In the genomic region with DNA sequence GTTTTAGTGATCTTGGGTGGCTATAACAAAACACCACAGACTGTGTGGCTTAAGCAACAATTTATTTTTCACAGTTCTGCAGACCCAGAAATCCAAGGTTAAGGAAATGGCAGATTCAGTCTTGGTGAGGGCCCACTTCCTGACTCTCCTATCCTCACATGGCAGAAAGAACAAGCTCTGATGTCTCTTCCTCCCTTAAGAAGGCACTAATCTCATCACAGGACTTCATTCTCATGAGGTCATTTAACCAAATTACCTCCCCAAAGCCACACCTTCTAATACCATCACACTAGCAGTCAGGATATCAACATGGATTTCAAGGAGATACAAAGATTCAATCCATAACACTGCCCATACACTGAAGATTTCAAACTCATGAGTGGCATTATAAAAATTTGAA, we compare ENCODE assay signal across 18 cellular contexts.
DNase-seq lines count a peak whose midpoint lies in the region; FAIRE-seq and TF ChIP-seq lines count a peak whose summit lies in the region.
"Had no signal": no experiment of that assay in that cellular context is flagged by ENCODE, and none has a peak within 500 bp of the region (broad histone marks: within the 10 kb centered on the region; RNA-seq: fewer than 3 reads in every experiment).

No MANE protein-coding gene starts in this region.

- H3K4me3 ChIP-seq in H1 (ENCODE audit: extremely low read depth in 1 of 4, insufficient read depth in 2 of 4, low read depth in 3 of 4, low read length in 4 of 4) (no peak overlapping the region), mesendoderm (ENCODE audit: low read length) (no peak overlapping the region)
- H3K4me3 ChIP-seq: GM23248, HAP-1 had no signal

- H3K23me2 ChIP-seq in H1 (ENCODE audit: low read depth, low read length) = no peaks in the 10 kb centered on the region

- H2BK15ac ChIP-seq in H1 (ENCODE audit: low read length) (no peak overlapping the region), mesendoderm (replicated peaks; ENCODE audit: low read depth) (no peak overlapping the region)

- FAIRE-seq in H1 (lab: Jason Lieb, UNC) = peak; percentile 71
- FAIRE-seq: G401.6, GM12892, GM19239, H54 had no signal

- no peaks in the 10 kb centered on the region for H3K9me3 ChIP-seq in H1 (ENCODE audit: insufficient read depth in 2 of 2, low read depth in 1 of 2, low read length in 1 of 2)
- H3K9me3 ChIP-seq: Caco-2, HAP-1 had no signal

- CTCF ChIA-PET in H1 (lab: Charles Lee; ENCODE audit: partially characterized antibody) = interaction anchor here (1.0 to 1.5 kb wide), 2 partner anchors 11 to 15 kb away, joined by 3 read pairs; no protein-coding TSS in a partner anchor

- H3K4me2 ChIP-seq in H1 (ENCODE audit: insufficient read depth in 1 of 2, low read depth in 2 of 2, low read length in 2 of 2) = no peak overlapping the region
- H3K4me2 ChIP-seq in mesendoderm (ENCODE audit: low read length) = no peak overlapping the region

- H2BK20ac ChIP-seq in H1 (ENCODE audit: low read length) = no peak overlapping the region

- TF ChIP-seq POLR2A in H1 (IDR thresholded peaks at IDR 0.05; ENCODE audit: control extremely low read depth in 1 of 2, low read depth in 2 of 2, low read length in 2 of 2) = no peak

- no peak for TF ChIP-seq CTCF in H1 (IDR thresholded peaks at IDR 0.05; ENCODE audit: control extremely low read depth in 1 of 3, insufficient read depth in 1 of 3, low read depth in 1 of 3, low read length in 3 of 3)

- H4K20me1 ChIP-seq in H1 (replicated peaks in 1 of 2; ENCODE audit: control insufficient read depth in 1 of 2, insufficient read depth in 2 of 2, low read length in 2 of 2) = peaks cover 0 to 7% of the 10 kb centered on the region in 2 experiments

- H2AK5ac ChIP-seq in H1 (ENCODE audit: low read depth, low read length) (no peak overlapping the region), mesendoderm (ENCODE audit: low read length) (no peak overlapping the region)

- no peak overlapping the region for H3K23ac ChIP-seq in H1 (ENCODE audit: insufficient read length)
- H3K23ac ChIP-seq in mesendoderm (ENCODE audit: low read length) = no peak overlapping the region

- no peak overlapping the region for H4K91ac ChIP-seq in H1 (replicated peaks; ENCODE audit: insufficient read length, low read length)

- H2BK120ac ChIP-seq in H1 (replicated peaks; ENCODE audit: low read depth, low read length) = no peak overlapping the region
- no peak overlapping the region for H2BK120ac ChIP-seq in mesendoderm (ENCODE audit: low read depth, low read length)

- no peak overlapping the region for H4K8ac ChIP-seq in H1 (ENCODE audit: extremely low read depth, insufficient read depth, low read length)
- no peak overlapping the region for H4K8ac ChIP-seq in mesendoderm (ENCODE audit: low read depth, low read length)

- H3K56ac ChIP-seq in H1 (replicated peaks; ENCODE audit: insufficient read length, low read depth, low read length) (no peak overlapping the region), mesendoderm (ENCODE audit: low read length) (no peak overlapping the region)

- no peak overlapping the region for H3K18ac ChIP-seq in H1 (ENCODE audit: extremely low read depth, low read length)
- no peak overlapping the region for H3K18ac ChIP-seq in mesendoderm (ENCODE audit: low read length)

- no peak overlapping the region for H4K5ac ChIP-seq in H1 (ENCODE audit: insufficient read length, low read depth, low read length)
- H4K5ac ChIP-seq in mesendoderm (ENCODE audit: low read length) = no peak overlapping the region

- H3K14ac ChIP-seq in H1 (ENCODE audit: insufficient read length) = no peak overlapping the region

- H3K9ac ChIP-seq in H1 (replicated peaks in 1 of 4; ENCODE audit: extremely low read depth in 1 of 4, low read depth in 3 of 4, low read length in 3 of 4) (no peak overlapping the region), mesendoderm (ENCODE audit: low read length) (no peak overlapping the region)
- H3K9ac ChIP-seq: GM23248 had no signal

- H2BK5ac ChIP-seq in H1 (ENCODE audit: low read depth, low read length) = no peak overlapping the region
- no peak overlapping the region for H2BK5ac ChIP-seq in mesendoderm (ENCODE audit: low read length)

- no peak for TF ChIP-seq RAD21 in H1 (IDR thresholded peaks at IDR 0.05 in 1 of 2, conservative IDR thresholded peaks at IDR 0.05 in 1 of 2; ENCODE audit: low read depth in 2 of 2, low read length in 2 of 2)

- H3K4me1 ChIP-seq in H1 (replicated peaks in 1 of 4; ENCODE audit: control insufficient read depth in 3 of 4, insufficient read depth in 4 of 4, low read length in 3 of 4) = no peaks in the 10 kb centered on the region
- H3K4me1 ChIP-seq in mesendoderm (ENCODE audit: control insufficient read depth, low read depth, low read length) = peaks cover 3% of the 10 kb centered on the region
- H3K4me1 ChIP-seq: Caco-2, HAP-1 had no signal

- DNase-seq in NCI-H82 (lab: John Stamatoyannopoulos, UW) = peak; percentile 70
- no peak for DNase-seq in H1 (ENCODE audit: low read depth in 1 of 2, low spot score in 2 of 2)
- DNase-seq in mesendoderm = peak; percentile 74
- DNase-seq in stimulated activated CD4-positive, alpha-beta T cell treated with anti-CD3 and anti-CD28 coated beads, Interleukin-2, amount 100 ng/mL, for 24 hours = no peak
- no peak for DNase-seq in GM19238 (ENCODE audit: insufficient read length, low spot score)
- DNase-seq in SW480 (ENCODE audit: low spot score) = no peak
- DNase-seq: C1 segment of cervical spinal cord; Caco-2; CD8-positive, alpha-beta T cell; DMS153; DND-41; GM23248; HFFc6 had no signal

- H3K4ac ChIP-seq in H1 (replicated peaks; ENCODE audit: insufficient read length, low read depth, low read length) (no peak overlapping the region), mesendoderm (ENCODE audit: low read depth, low read length) (no peak overlapping the region)

- H3K79me2 ChIP-seq in H1 (ENCODE audit: control insufficient read depth in 1 of 2, insufficient read depth in 2 of 2, low read length in 2 of 2) = peaks cover 0 to 83% of the 10 kb centered on the region in 2 experiments; a peak in 3 of 4 replicates
- peaks cover 6% of the 10 kb centered on the region for H3K79me2 ChIP-seq in mesendoderm (ENCODE audit: control insufficient read depth, insufficient read depth, low read length)

- H3K36me3 ChIP-seq in H1 (ENCODE audit: control insufficient read depth in 2 of 4, insufficient read depth in 4 of 4, low read length in 3 of 4) (peaks cover 0 to 7% (median 2%) of the 10 kb centered on the region in 4 experiments; a peak in 3 of 8 replicates), mesendoderm (ENCODE audit: control insufficient read depth, insufficient read depth, low read length) (no peaks in the 10 kb centered on the region)
- H3K36me3 ChIP-seq: HAP-1 had no signal

- no peak overlapping the region for H2AFZ ChIP-seq in H1 (ENCODE audit: low read length)
- H2AFZ ChIP-seq: GM23248 had no signal

- TF ChIP-seq EP300 in H1 (IDR thresholded peaks at IDR 0.05; ENCODE audit: borderline replicate concordance in 1 of 2, low read depth in 2 of 2, low read length in 2 of 2) = no peak

- no peak overlapping the region for H2BK12ac ChIP-seq in H1 (ENCODE audit: low read depth, low read length)

- H3K27me3 ChIP-seq in H1 (replicated peaks in 1 of 4; ENCODE audit: control insufficient read depth in 3 of 4, extremely low read depth in 1 of 4, insufficient read depth in 3 of 4, low read length in 3 of 4) (no peaks in the 10 kb centered on the region), mesendoderm (ENCODE audit: insufficient read depth, low read length, poor library complexity) (no peaks in the 10 kb centered on the region)

- POLR2A ChIA-PET in H1 (lab: Charles Lee; ENCODE audit: partially characterized antibody) = no interaction called here

- H3K27ac ChIP-seq in H1 (ENCODE audit: low read depth, low read length) = no peak overlapping the region
- no peak overlapping the region for H3K27ac ChIP-seq in mesendoderm (ENCODE audit: low read depth, low read length)
- H3K27ac ChIP-seq: GM23248 had no signal

- H3K79me1 ChIP-seq in H1 (ENCODE audit: low read depth, low read length) (peaks cover 4% of the 10 kb centered on the region; the same call in 1 of the 2 replicates), mesendoderm (ENCODE audit: low read length) (peaks cover 2% of the 10 kb centered on the region)

TF ChIP-seq in H1, 55 proteins besides CTCF, POLR2A, EP300 and RAD21:
- no peak for TF ChIP-seq GTF2F1 (IDR thresholded peaks at IDR 0.05; ENCODE audit: borderline replicate concordance, low read depth, low read length)
- TF ChIP-seq RFX5 (IDR thresholded peaks at IDR 0.05; ENCODE audit: borderline replicate concordance, low read depth, low read length) = no peak
- TF ChIP-seq, protein P1, sequence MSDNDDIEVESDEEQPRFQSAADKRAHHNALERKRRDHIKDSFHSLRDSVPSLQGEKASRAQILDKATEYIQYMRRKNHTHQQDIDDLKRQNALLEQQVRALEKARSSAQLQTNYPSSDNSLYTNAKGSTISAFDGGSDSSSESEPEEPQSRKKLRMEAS (IDR thresholded peaks at IDR 0.05) = no peak
- no peak for TF ChIP-seq KDM1A (IDR thresholded peaks at IDR 0.05; ENCODE audit: borderline replicate concordance, low read length)
- TF ChIP-seq BRCA1 (IDR thresholded peaks at IDR 0.05; ENCODE audit: low read depth, low read length) = no peak
- TF ChIP-seq, protein P2, sequence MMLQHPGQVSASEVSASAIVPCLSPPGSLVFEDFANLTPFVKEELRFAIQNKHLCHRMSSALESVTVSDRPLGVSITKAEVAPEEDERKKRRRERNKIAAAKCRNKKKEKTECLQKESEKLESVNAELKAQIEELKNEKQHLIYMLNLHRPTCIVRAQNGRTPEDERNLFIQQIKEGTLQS (IDR thresholded peaks at IDR 0.05; ENCODE audit: insufficient read depth, low read depth, low read length) = no peak
- TF ChIP-seq SP1 (IDR thresholded peaks at IDR 0.05; ENCODE audit: low read depth, low read length) = no peak
- TF ChIP-seq SUZ12 (IDR thresholded peaks at IDR 0.05; ENCODE audit: low read length) = no peak

Comparison
In these comparisons a context has a peak if more than half of its experiments do, and no peak if none do; other contexts are left out.
1. DNase-seq: peak in NCI-H82 (single experiment) and mesendoderm (single experiment); none in H1 (0 of 2), stimulated activated CD4-positive, alpha-beta T cell treated with anti-CD3 and anti-CD28 coated beads, Interleukin-2, amount 100 ng/mL, for 24 hours (0 of 2), GM19238 (single experiment) and SW480 (single experiment).